32 cellular contexts compared by ENCODE assay signal in the genomic region with DNA sequence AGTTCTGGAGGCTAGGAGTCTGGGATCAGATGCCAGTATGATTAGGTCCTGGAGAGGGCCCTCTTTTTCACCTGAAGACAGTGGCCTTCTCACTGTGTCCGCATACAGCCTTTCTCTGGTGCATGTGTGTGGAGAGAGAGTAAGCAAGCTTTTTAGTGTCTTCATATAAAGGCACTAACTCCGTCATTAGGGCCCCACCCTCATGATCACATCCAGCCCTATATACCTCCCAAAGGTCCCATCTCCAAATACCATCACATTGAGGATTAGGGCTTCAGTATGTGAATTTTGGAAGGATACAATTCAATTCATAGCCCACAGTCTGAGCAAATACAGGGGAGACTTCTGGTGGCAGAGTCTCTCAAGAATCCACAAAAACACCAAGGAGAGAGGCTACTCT.
"Had no signal": no experiment of that assay in that cellular context is flagged by ENCODE, and none has a peak within 500 bp of the region (broad histone marks: within the 10 kb centered on the region; RNA-seq: fewer than 3 reads in every experiment).

No MANE protein-coding gene starts in this region.

- DNase-seq: activated B cell treated with CpG ODN at 0.5 μM for 24 hours; activated CD4-positive, alpha-beta memory T cell treated with anti-CD3 and anti-CD28 coated beads for 36 hours; activated CD4-positive, alpha-beta T cell treated with anti-CD3 and anti-CD28 coated beads for 4 hours; activated CD4-positive, alpha-beta T cell treated with anti-CD3 and anti-CD28 coated beads, Interleukin-2, amount 10 ng/mL, durations not matched to agents 24 days and 14 days; activated CD4-positive, alpha-beta T cell treated with anti-CD3 and anti-CD28 coated beads, Interleukin-2, amount 50 U/mL, for 1 hour; activated CD4-positive, alpha-beta T cell treated with anti-CD3 and anti-CD28 coated beads, Interleukin-2, amount 50 U/mL, for 4 hours; activated CD4-positive, CD25-positive, alpha-beta regulatory T cell treated with anti-CD3 and anti-CD28 coated beads, Interleukin-2, amount 50 U/mL, for 72 hours; activated CD8-positive, alpha-beta memory T cell treated with anti-CD3 and anti-CD28 coated beads, Interleukin-2, amount 50 U/mL, for 4 hours; activated CD8-positive, alpha-beta T cell treated with anti-CD3 and anti-CD28 coated beads for 36 hours; activated effector memory CD4-positive, alpha-beta T cell treated with anti-CD3 and anti-CD28 coated beads, Interleukin-2, amount 50 U/mL, for 16 hours; activated gamma-delta T cell treated with Interleukin-2 at 50 U/mL for 16 hours; activated naive CD4-positive, alpha-beta T cell; activated naive CD4-positive, alpha-beta T cell treated with anti-CD3 and anti-CD28 coated beads for 36 hours; activated naive CD4-positive, alpha-beta T cell treated with anti-CD3 and anti-CD28 coated beads, Interleukin-2, amount 50 U/mL, for 16 hours; activated T-cell treated with anti-CD3 and anti-CD28 coated beads for 4 hours; activated T-cell treated with anti-CD3 and anti-CD28 coated beads, Interleukin-2, amount 50 U/mL, for 1 hour; activated T-cell treated with anti-CD3 and anti-CD28 coated beads, Interleukin-2, amount 50 U/mL, for 4 hours; activated T-cell treated with anti-CD3 and anti-CD28 coated beads, Interleukin-2, amount 50 U/mL, for 72 hours; adrenal gland; amniotic stem cell; central memory CD4-positive, alpha-beta T cell; T-helper 1 cell; T-helper 2 cell; T-helper 9 cell had no signal

- ATAC-seq: activated CD8-positive, alpha-beta T cell treated with anti-CD3 and anti-CD28 coated beads for 36 hours; activated naive CD4-positive, alpha-beta T cell treated with anti-CD3 and anti-CD28 coated beads, Interleukin-2, amount 50 U/mL, for 72 hours; activated T-cell treated with anti-CD3 and anti-CD28 coated beads, Interleukin-2, amount 50 U/mL, for 4 hours; activated T-cell treated with anti-CD3 and anti-CD28 coated beads, Interleukin-2, amount 50 U/mL, for 72 hours; activated T-helper 17 cell treated with anti-CD3 and anti-CD28 coated beads, Interleukin-2, amount 50 U/mL, for 72 hours had no signal

- H3K36me3 ChIP-seq: adrenal gland, ascending aorta, cardiac muscle cell had no signal

- FAIRE-seq: bronchial epithelial cell, colon, TTC549 had no signal

- H3K27ac ChIP-seq: adrenal gland, ascending aorta, cardiac muscle cell, VCaP had no signal

- H3K4me3 ChIP-seq: ascending aorta, cardiac muscle cell had no signal

- H3K9me3 ChIP-seq: adrenal gland, ascending aorta had no signal

- H3K27me3 ChIP-seq: adrenal gland, ascending aorta, cardiac muscle cell had no signal

- H3K4me1 ChIP-seq: adrenal gland, ascending aorta had no signal
